1 cellular context compared by ENCODE assay signal in the genomic region with DNA sequence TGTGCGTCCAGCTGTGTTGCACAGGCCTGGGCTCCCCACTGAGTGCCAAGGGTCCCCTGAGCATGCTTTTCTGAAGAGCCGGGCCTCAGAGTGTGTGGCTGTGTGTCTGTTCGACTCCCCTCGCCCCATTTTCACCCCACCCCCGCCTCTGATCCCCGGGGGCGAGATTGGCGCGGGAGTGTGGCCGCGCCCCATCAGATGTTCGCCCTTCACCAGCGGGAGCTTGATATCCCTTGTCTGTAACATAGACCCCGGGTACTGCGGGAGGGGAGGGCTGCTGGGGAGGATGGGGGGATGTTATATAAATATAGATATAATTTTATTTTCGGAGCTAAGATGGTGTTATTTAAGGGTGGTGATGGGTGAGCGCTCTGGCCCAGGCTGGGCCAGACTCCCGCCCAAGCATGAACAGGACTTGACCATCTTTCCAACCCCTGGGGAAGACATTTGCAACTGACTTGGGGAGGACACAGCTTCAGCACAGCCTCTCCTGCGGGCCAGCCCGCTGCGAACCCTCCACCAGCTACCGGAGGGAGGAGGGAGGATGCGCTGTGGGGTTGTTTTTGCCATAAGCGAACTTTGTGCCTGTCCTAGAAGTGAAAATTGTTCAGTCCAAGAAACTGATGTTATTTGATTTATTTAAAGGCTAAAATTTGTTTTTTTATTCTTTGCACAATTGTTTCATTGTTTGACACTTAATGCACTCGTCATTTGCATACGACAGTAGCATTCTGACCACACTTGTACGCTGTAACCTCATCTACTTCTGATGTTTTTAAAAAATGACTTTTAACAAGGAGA.
TF ChIP-seq lines count a peak whose summit lies in the region.

No MANE protein-coding gene starts in this region.

TF ChIP-seq in HCT116, 20 proteins besides CTCF, POLR2A, EP300 and RAD21 (continued from another document):
- no peak for TF ChIP-seq CEBPB (IDR thresholded peaks at IDR 0.05; ENCODE audit: low read depth)
- TF ChIP-seq, protein P1, sequence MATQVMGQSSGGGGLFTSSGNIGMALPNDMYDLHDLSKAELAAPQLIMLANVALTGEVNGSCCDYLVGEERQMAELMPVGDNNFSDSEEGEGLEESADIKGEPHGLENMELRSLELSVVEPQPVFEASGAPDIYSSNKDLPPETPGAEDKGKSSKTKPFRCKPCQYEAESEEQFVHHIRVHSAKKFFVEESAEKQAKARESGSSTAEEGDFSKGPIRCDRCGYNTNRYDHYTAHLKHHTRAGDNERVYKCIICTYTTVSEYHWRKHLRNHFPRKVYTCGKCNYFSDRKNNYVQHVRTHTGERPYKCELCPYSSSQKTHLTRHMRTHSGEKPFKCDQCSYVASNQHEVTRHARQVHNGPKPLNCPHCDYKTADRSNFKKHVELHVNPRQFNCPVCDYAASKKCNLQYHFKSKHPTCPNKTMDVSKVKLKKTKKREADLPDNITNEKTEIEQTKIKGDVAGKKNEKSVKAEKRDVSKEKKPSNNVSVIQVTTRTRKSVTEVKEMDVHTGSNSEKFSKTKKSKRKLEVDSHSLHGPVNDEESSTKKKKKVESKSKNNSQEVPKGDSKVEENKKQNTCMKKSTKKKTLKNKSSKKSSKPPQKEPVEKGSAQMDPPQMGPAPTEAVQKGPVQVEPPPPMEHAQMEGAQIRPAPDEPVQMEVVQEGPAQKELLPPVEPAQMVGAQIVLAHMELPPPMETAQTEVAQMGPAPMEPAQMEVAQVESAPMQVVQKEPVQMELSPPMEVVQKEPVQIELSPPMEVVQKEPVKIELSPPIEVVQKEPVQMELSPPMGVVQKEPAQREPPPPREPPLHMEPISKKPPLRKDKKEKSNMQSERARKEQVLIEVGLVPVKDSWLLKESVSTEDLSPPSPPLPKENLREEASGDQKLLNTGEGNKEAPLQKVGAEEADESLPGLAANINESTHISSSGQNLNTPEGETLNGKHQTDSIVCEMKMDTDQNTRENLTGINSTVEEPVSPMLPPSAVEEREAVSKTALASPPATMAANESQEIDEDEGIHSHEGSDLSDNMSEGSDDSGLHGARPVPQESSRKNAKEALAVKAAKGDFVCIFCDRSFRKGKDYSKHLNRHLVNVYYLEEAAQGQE (IDR thresholded peaks at IDR 0.05; ENCODE audit: low read depth), result no peak
